Comparison of ENCODE assay signal across 17 cellular contexts in the genomic region with DNA sequence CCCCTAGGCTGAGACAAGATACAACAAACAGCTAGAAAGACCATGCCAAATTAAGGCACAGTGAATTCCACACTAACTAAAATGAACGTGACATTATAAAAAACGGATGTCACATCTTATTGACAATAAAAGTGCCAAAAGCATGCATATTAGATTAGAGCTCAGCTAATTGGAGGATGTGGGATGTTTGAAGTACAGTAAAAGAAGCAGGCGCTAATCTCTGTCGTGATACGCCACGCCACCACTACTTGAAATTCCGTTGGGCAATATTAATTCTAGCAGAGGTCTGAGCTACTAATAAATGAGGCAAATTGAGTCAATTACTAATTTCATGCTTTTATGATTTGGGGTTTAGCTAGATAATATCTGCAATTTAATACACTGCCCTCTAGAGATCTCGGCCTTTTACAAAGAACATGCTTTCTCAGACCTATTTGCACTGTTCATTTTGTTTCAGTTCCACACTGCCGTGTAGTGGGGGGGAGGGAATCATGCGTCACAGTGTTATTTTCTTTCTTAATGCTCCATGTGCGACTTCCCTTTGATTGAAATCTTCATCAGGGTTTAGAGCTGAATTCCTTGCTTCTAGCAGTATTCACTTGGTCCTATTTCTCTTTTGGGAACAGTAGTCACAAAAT. TPM values are rescaled to one million over a fixed set of nuclear protein-coding genes. Genes with fewer than 3 reads are reported as not detected.
"Had no signal": no experiment of that assay in that cellular context is flagged by ENCODE, and none has a peak within 500 bp of the region (broad histone marks: within the 10 kb centered on the region; RNA-seq: fewer than 3 reads in every experiment).

No MANE protein-coding gene starts in this region.

- H3K4me3 ChIP-seq: right lobe of liver, spleen, transverse colon had no signal

- DNase-seq: activated CD4-positive, alpha-beta T cell treated with anti-CD3 and anti-CD28 coated beads for 48 hours; activated CD8-positive, alpha-beta memory T cell treated with anti-CD3 and anti-CD28 coated beads, Interleukin-2, amount 50 U/mL, for 48 hours; activated CD8-positive, alpha-beta T cell treated with anti-CD3 and anti-CD28 coated beads, Interleukin-2, amount 10 ng/mL, durations not matched to agents 7 days and 5 days; activated naive CD4-positive, alpha-beta T cell; activated naive CD8-positive, alpha-beta T cell treated with anti-CD3 and anti-CD28 coated beads, Interleukin-2, amount 50 U/mL, for 24 hours; foreskin keratinocyte; immature natural killer cell; left cardiac atrium; naive thymus-derived CD4-positive, alpha-beta T cell; right lobe of liver; spleen; stimulated activated CD4-positive, alpha-beta T cell treated with anti-CD3 and anti-CD28 coated beads, Interleukin-1b, Interleukin-23, amount 100 ng/mL, for 48 hours; transverse colon had no signal

- H3K27ac ChIP-seq: foreskin keratinocyte, right lobe of liver, spleen, transverse colon had no signal

- ATAC-seq: activated CD8-positive, alpha-beta T cell treated with anti-CD3 and anti-CD28 coated beads, Interleukin-2, amount 10 ng/mL, durations not matched to agents 7 days and 5 days; activated naive CD8-positive, alpha-beta T cell treated with anti-CD3 and anti-CD28 coated beads, Interleukin-2, amount 50 U/mL, for 24 hours; foreskin keratinocyte; left cardiac atrium; naive thymus-derived CD4-positive, alpha-beta T cell; stimulated activated memory B cell treated with anti-CD40 and anti-IgM and Interleukin-4, amounts not matched to agents 10 μg/mL and 1 μg/mL and 100 μg/mL, for 72 hours; WTC11 had no signal

- FAIRE-seq: astrocyte had no signal

- H3K27me3 ChIP-seq: foreskin keratinocyte, right lobe of liver, spleen, transverse colon had no signal

- H3K4me1 ChIP-seq: foreskin keratinocyte, right lobe of liver, spleen, transverse colon had no signal

- H3K9me3 ChIP-seq: right lobe of liver, transverse colon had no signal

- H3K36me3 ChIP-seq: right lobe of liver, spleen, transverse colon had no signal

RNA-seq across cellular contexts. Expression of a gene that starts 52.9 kb away (rescaled TPM):
- total RNA-seq: activated CD8-positive, alpha-beta T cell treated with anti-CD3 and anti-CD28 coated beads, Interleukin-2, amount 10 ng/mL, durations not matched to agents 7 days and 5 days; lung microvascular endothelial cell; naive thymus-derived CD4-positive, alpha-beta T cell had no signal
- polyA plus RNA-seq: immature natural killer cell; naive thymus-derived CD4-positive, alpha-beta T cell had no signal
